Comparison of ENCODE assay signal across 18 cellular contexts in the genomic region with DNA sequence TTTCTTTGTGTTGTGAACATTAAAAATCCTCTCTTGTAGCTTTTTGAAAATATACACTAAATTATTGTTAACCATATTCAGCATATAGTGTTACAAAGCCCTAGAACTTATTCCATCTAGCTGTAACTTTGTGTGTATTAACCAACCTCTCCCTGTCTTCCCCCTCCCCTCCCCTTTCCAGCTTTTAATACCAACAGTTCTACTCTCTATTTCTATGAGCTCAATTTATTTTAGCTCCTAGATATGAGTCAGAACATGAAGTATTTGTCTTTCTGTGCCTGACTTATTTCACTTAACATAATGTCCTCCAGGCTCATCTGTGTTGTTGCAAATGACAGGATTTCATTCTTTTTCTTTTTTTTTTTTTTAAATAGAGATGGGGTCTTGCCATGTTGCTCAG.
"Had no signal": no experiment of that assay in that cellular context is flagged by ENCODE, and none has a peak within 500 bp of the region (broad histone marks: within the 10 kb centered on the region; RNA-seq: fewer than 3 reads in every experiment).

No MANE protein-coding gene starts in this region.

- H3K27ac Mint-ChIP-seq: activated CD4-positive, alpha-beta T cell treated with anti-CD3 and anti-CD28 coated beads, Interleukin-2, amount 10 ng/mL, durations not matched to agents 7 days and 5 days; activated T-helper 1 cell treated with anti-CD3 and anti-CD28 coated beads, Interleukin-12 subunit alpha, Interleukin-12 subunit beta, Interleukin-2, Interleukin-4 antibody, amounts not matched to agents 30 ng/mL and 10 ng/mL and 1 ng/mL, durations not matched to agents 14 hours and 24 hours and 36 hours; nephron; T-helper 2 cell treated with Interferon-gamma antibody and Interleukin-4, amounts not matched to agents 5 μg/mL and 100 μg/mL, for 36 hours had no signal

- H3K27ac ChIP-seq: brain microvascular endothelial cell, hepatocyte, upper lobe of right lung had no signal

- H3K4me3 ChIP-seq: hepatocyte, smooth muscle cell, upper lobe of right lung had no signal

- H3K27me3 ChIP-seq: brain microvascular endothelial cell, hepatocyte, upper lobe of right lung had no signal

- H2AFZ ChIP-seq: hepatocyte had no signal

- H3K9me3 ChIP-seq: upper lobe of right lung had no signal

- H3K4me3 Mint-ChIP-seq: activated CD4-positive, alpha-beta T cell treated with anti-CD3 and anti-CD28 coated beads, Interleukin-2, amount 10 ng/mL, durations not matched to agents 7 days and 5 days; activated T-helper 1 cell treated with anti-CD3 and anti-CD28 coated beads, Interleukin-12 subunit alpha, Interleukin-12 subunit beta, Interleukin-2, Interleukin-4 antibody, amounts not matched to agents 30 ng/mL and 10 ng/mL and 1 ng/mL, durations not matched to agents 14 hours and 24 hours and 36 hours; nephron; T-helper 2 cell treated with Interferon-gamma antibody and Interleukin-4, amounts not matched to agents 5 μg/mL and 100 μg/mL, for 36 hours had no signal

- H3K4me2 ChIP-seq: hepatocyte, smooth muscle cell had no signal

- H3K36me3 ChIP-seq: brain microvascular endothelial cell, upper lobe of right lung had no signal

- ATAC-seq: left ventricle myocardium superior, right cardiac atrium, upper lobe of right lung had no signal

- H3K27me3 Mint-ChIP-seq: activated CD4-positive, alpha-beta T cell treated with anti-CD3 and anti-CD28 coated beads, Interleukin-2, amount 10 ng/mL, durations not matched to agents 7 days and 5 days; activated naive CD8-positive, alpha-beta T cell treated with anti-CD3 and anti-CD28 coated beads for 36 hours; progenitor cell of endocrine pancreas had no signal

- DNase-seq: activated CD4-positive, alpha-beta T cell treated with anti-CD3 and anti-CD28 coated beads, Interleukin-2, amount 10 ng/mL, durations not matched to agents 7 days and 5 days; activated naive CD8-positive, alpha-beta T cell treated with anti-CD3 and anti-CD28 coated beads for 36 hours; brain microvascular endothelial cell; effector memory CD4-positive, alpha-beta T cell; left ventricle myocardium superior; occipital lobe; right cardiac atrium; stimulated activated CD4-positive, alpha-beta T cell treated with anti-CD3 and anti-CD28 coated beads, Interleukin-4, amount 100 ng/mL, for 4 hours; stimulated activated CD8-positive, alpha-beta memory T cell treated with anti-CD3 and anti-CD28 coated beads, Interleukin-4, amount 100 ng/mL, for 48 hours; stimulated activated naive CD4-positive, alpha-beta T cell treated with Interleukin-2 at 50 U/mL for 16 hours; SW 1271; upper lobe of right lung had no signal

- H3K9me3 Mint-ChIP-seq: activated CD4-positive, alpha-beta T cell treated with anti-CD3 and anti-CD28 coated beads, Interleukin-2, amount 10 ng/mL, durations not matched to agents 7 days and 5 days; activated naive CD8-positive, alpha-beta T cell treated with anti-CD3 and anti-CD28 coated beads for 36 hours; activated T-helper 1 cell treated with anti-CD3 and anti-CD28 coated beads, Interleukin-12 subunit alpha, Interleukin-12 subunit beta, Interleukin-2, Interleukin-4 antibody, amounts not matched to agents 30 ng/mL and 10 ng/mL and 1 ng/mL, durations not matched to agents 14 hours and 24 hours and 36 hours; nephron; T-helper 2 cell treated with Interferon-gamma antibody and Interleukin-4, amounts not matched to agents 5 μg/mL and 100 μg/mL, for 36 hours had no signal
